ENCODE assay signal across 18 cellular contexts in genomic region chr3:126948980-126949535, GRCh38. TPM values are rescaled to one million over a fixed set of nuclear protein-coding genes. Genes with fewer than 3 reads are reported as not detected.
DNase-seq lines count a peak whose midpoint lies in the region; ATAC-seq, FAIRE-seq and TF ChIP-seq lines count a peak whose summit lies in the region.
"Had no signal": no experiment of that assay in that cellular context is flagged by ENCODE, and none has a peak within 500 bp of the region (broad histone marks: within the 10 kb centered on the region; RNA-seq: fewer than 3 reads in every experiment).

No MANE protein-coding gene starts in this region.

- H3K27me3 Mint-ChIP-seq in natural killer cell treated with Interleukin-12 subunit alpha and Interleukin-12 subunit beta and Interleukin-15 and Interleukin-18, amount 100 ng/mL, for 72 hours = peaks cover 0 to 3% of the 10 kb centered on the region in 2 donors
- H3K27me3 Mint-ChIP-seq: CD8-positive, alpha-beta memory T cell had no signal

- H3K4me3 ChIP-seq in kidney (ENCODE audit: low read length in 2 of 2) (no peak overlapping the region), mammary epithelial cell (replicated peaks in 1 of 3; ENCODE audit: insufficient read depth in 1 of 3, low read depth in 2 of 3, low read length in 3 of 3) (no peak overlapping the region), sigmoid colon (no peak overlapping the region)
- H3K4me3 ChIP-seq: SJSA1 had no signal

- BruUV-seq in mammary epithelial cell (replicated peaks; lab: Mats Ljungman, UMichigan) = no TSS peak

- H3K36me3 ChIP-seq in kidney (ENCODE audit: control insufficient read depth in 1 of 2, insufficient read depth in 2 of 2, low read length in 2 of 2) (peaks cover 0 to 4% of the 10 kb centered on the region in 2 donors), mammary epithelial cell (ENCODE audit: insufficient read depth, low read length) (no peaks in the 10 kb centered on the region), sigmoid colon (peaks cover 0 to 3% (median 0%) of the 10 kb centered on the region in 4 donors)
- H3K36me3 ChIP-seq: SJSA1 had no signal

- H3K27me3 ChIP-seq in mammary epithelial cell (ENCODE audit: insufficient read depth, low read length) = no peaks in the 10 kb centered on the region
- H3K27me3 ChIP-seq in sigmoid colon = no peaks in the 10 kb centered on the region
- H3K27me3 ChIP-seq: SJSA1 had no signal

- 93% methylated on average over 4 of the region's 14 CpGs for WGBS in mammary epithelial cell (ENCODE audit: low coverage, missing lambda C conversion rate)
- 95 to 96% methylated on average over 14 of the region's 14 CpGs for WGBS in sigmoid colon, 2 donors

- peak; percentile 87 for ATAC-seq in Right ventricle myocardium inferior
- no peak for ATAC-seq in natural killer cell treated with Interleukin-12 subunit alpha and Interleukin-12 subunit beta and Interleukin-15 and Interleukin-18, amount 100 ng/mL, for 72 hours

- H3K4me2 ChIP-seq in mammary epithelial cell (ENCODE audit: insufficient read depth, low read depth, low read length) = no peak overlapping the region

- no peak for TF ChIP-seq EP300 in sigmoid colon (IDR thresholded peaks at IDR 0.05)

- TF ChIP-seq CTCF in kidney (IDR thresholded peaks at IDR 0.05; ENCODE audit: borderline replicate concordance, extremely low read depth, insufficient read depth) = no peak
- no peak for TF ChIP-seq CTCF in mammary epithelial cell (conservative IDR thresholded peaks at IDR 0.05 in 1 of 2, IDR thresholded peaks at IDR 0.05 in 1 of 2; ENCODE audit: extremely low read depth in 1 of 2, insufficient read depth in 1 of 2, low read depth in 1 of 2, low read length in 2 of 2)
- TF ChIP-seq CTCF in sigmoid colon (IDR thresholded peaks at IDR 0.05) = no peak

- H3K4me1 Mint-ChIP-seq in natural killer cell treated with Interleukin-12 subunit alpha and Interleukin-12 subunit beta and Interleukin-15 and Interleukin-18, amount 100 ng/mL, for 72 hours (ENCODE audit: low read depth in 2 of 2) = peaks cover 2 to 9% of the 10 kb centered on the region in 2 donors

- H3K79me2 ChIP-seq in mammary epithelial cell (ENCODE audit: insufficient read depth, low read length) = no peaks in the 10 kb centered on the region

- no peaks in the 10 kb centered on the region for H3K9me3 Mint-ChIP-seq in natural killer cell treated with Interleukin-12 subunit alpha and Interleukin-12 subunit beta and Interleukin-15 and Interleukin-18, amount 100 ng/mL, for 72 hours
- H3K9me3 Mint-ChIP-seq: CD8-positive, alpha-beta memory T cell; IgD-negative memory B cell had no signal

- DNase-seq in Right ventricle myocardium inferior (ENCODE audit: missing footprints) = no peak
- no peak for DNase-seq in cardiac septum (ENCODE audit: low spot score)
- peak; percentile 60 for DNase-seq in NCI-H446 treated with DMSO at 0.1 percent for 48 hours (lab: John Stamatoyannopoulos, UW)
- peak; percentile 41 for DNase-seq in kidney
- no peak for DNase-seq in mammary epithelial cell
- DNase-seq in NCI-H748 treated with DMSO at 0.1 percent for 48 hours (lab: John Stamatoyannopoulos, UW) = no peak
- DNase-seq in natural killer cell treated with Interleukin-12 subunit alpha and Interleukin-12 subunit beta and Interleukin-15 and Interleukin-18, amount 100 ng/mL, for 72 hours (ENCODE audit: low spot score) = no peak
- no peak for DNase-seq in sigmoid colon
- DNase-seq: 8988T; CD8-positive, alpha-beta memory T cell; NCI-H1105 treated with DMSO at 0.1 percent for 48 hours; NCI-H187 treated with DMSO at 0.1 percent for 48 hours; NCI-H345; NCI-H69 had no signal

- no peak for TF ChIP-seq POLR2A in sigmoid colon (IDR thresholded peaks at IDR 0.05)

- H4K20me1 ChIP-seq in mammary epithelial cell (ENCODE audit: insufficient read depth, low read length) = no peaks in the 10 kb centered on the region

- dilution Hi-C loops in mammary epithelial cell (cut with HindIII; ENCODE audit: low sequenced_read_pairs) = no loop called here

- intact Hi-C loops in Right ventricle myocardium inferior (cut with DNase I) = no loop called here
- intact Hi-C loops in cardiac septum (cut with DNase I) = no loop called here
- intact Hi-C loops in kidney (cut with DNase I) = no loop called here
- intact Hi-C loops in mammary epithelial cell (cut with micrococcal nuclease) = no loop called here
- intact Hi-C loops in sigmoid colon (cut with DNase I) = no loop called here

- H3K27ac ChIP-seq in kidney (ENCODE audit: low read depth in 2 of 2, low read length in 2 of 2) = no peak overlapping the region
- no peak overlapping the region for H3K27ac ChIP-seq in mammary epithelial cell (ENCODE audit: insufficient read depth, low read depth, low read length)
- H3K27ac ChIP-seq in sigmoid colon = no peak overlapping the region
- H3K27ac ChIP-seq: RWPE1, SJSA1 had no signal

- in situ Hi-C loops in mammary epithelial cell (cut with MboI; ENCODE audit: low sequenced_read_pairs in 2 of 2) = no loop called here

- H3K9me3 ChIP-seq in kidney (ENCODE audit: control insufficient read depth in 1 of 2, low read length in 2 of 2) (no peaks in the 10 kb centered on the region), mammary epithelial cell (replicated peaks; ENCODE audit: insufficient read depth, low read length) (no peaks in the 10 kb centered on the region), sigmoid colon (no peaks in the 10 kb centered on the region)
- H3K9me3 ChIP-seq: SJSA1 had no signal

- no peak overlapping the region for H3K4me3 Mint-ChIP-seq in natural killer cell treated with Interleukin-12 subunit alpha and Interleukin-12 subunit beta and Interleukin-15 and Interleukin-18, amount 100 ng/mL, for 72 hours
- H3K4me3 Mint-ChIP-seq: CD8-positive, alpha-beta memory T cell had no signal

- H3K9ac ChIP-seq in kidney (ENCODE audit: low read length in 2 of 2) (no peak overlapping the region), mammary epithelial cell (ENCODE audit: insufficient read depth, low read length) (no peak overlapping the region)

- CTCF ChIA-PET in mammary epithelial cell (lab: Charles Lee; ENCODE audit: low non-redundant PET) = no interaction called here

- FAIRE-seq in kidney (lab: Jason Lieb, UNC) = no peak
- FAIRE-seq: GM12892 had no signal

- H3K36me3 Mint-ChIP-seq in natural killer cell treated with Interleukin-12 subunit alpha and Interleukin-12 subunit beta and Interleukin-15 and Interleukin-18, amount 100 ng/mL, for 72 hours = no peaks in the 10 kb centered on the region

- no peaks in the 10 kb centered on the region for H3K4me1 ChIP-seq in kidney (ENCODE audit: control insufficient read depth in 1 of 2, insufficient read depth in 1 of 2, low read depth in 1 of 2, low read length in 2 of 2)
- no peaks in the 10 kb centered on the region for H3K4me1 ChIP-seq in mammary epithelial cell (ENCODE audit: insufficient read depth, low read length)
- no peaks in the 10 kb centered on the region for H3K4me1 ChIP-seq in sigmoid colon

- H2AFZ ChIP-seq in mammary epithelial cell (ENCODE audit: low read depth, low read length) = no peak overlapping the region

- no peak overlapping the region for H3K27ac Mint-ChIP-seq in natural killer cell treated with Interleukin-12 subunit alpha and Interleukin-12 subunit beta and Interleukin-15 and Interleukin-18, amount 100 ng/mL, for 72 hours
- H3K27ac Mint-ChIP-seq: CD8-positive, alpha-beta memory T cell; IgD-negative memory B cell had no signal

RNA-seq across cellular contexts. Expression of gene PLXNA1, which starts 33.9 kb away (rescaled TPM):
- total RNA-seq in Right ventricle myocardium inferior = 29.6 TPM
- total RNA-seq in cardiac septum = 31.6 TPM
- total RNA-seq in kidney = 29.0 TPM
- polyA plus RNA-seq in kidney (ENCODE audit: insufficient read depth, low read depth, low replicate concordance) = 5.3 TPM
- total RNA-seq in mammary epithelial cell = 100 to 1,000 TPM; 104 to 156 TPM
- 82.4 TPM for polyA plus RNA-seq in mammary epithelial cell
- polyA minus RNA-seq in mammary epithelial cell = 125 TPM
- total RNA-seq in natural killer cell treated with Interleukin-12 subunit alpha and Interleukin-12 subunit beta and Interleukin-15 and Interleukin-18, amount 100 ng/mL, for 72 hours = 1 to 10 TPM; 3.4 to 7.9 TPM
- total RNA-seq in sigmoid colon = 10 to 100 TPM in 2 of 4 donors, 1 to 10 TPM in 2; 7.5 to 29.6 (median 13.0) TPM
- 10 to 100 TPM in 1 of 3 donors, 1 to 10 TPM in 1, under 1 TPM in 1; 0.60 to 15.3 (median 3.5) TPM for polyA plus RNA-seq in sigmoid colon

Comparison
In these comparisons a context has a peak if more than half of its experiments do, and no peak if none do; other contexts are left out.
1. DNase-seq: peak in NCI-H446 treated with DMSO at 0.1 percent for 48 hours (single experiment) and kidney (single experiment); none in Right ventricle myocardium inferior (single experiment), cardiac septum (single experiment), mammary epithelial cell (single experiment), NCI-H748 treated with DMSO at 0.1 percent for 48 hours (single experiment), natural killer cell treated with Interleukin-12 subunit alpha and Interleukin-12 subunit beta and Interleukin-15 and Interleukin-18, amount 100 ng/mL, for 72 hours (single experiment) and sigmoid colon (single experiment).